19 cellular contexts compared by ENCODE assay signal in genomic region chr3:186081678-186082077, GRCh38. TPM values are rescaled to one million over a fixed set of nuclear protein-coding genes. Genes with fewer than 3 reads are reported as not detected.
DNase-seq lines count a peak whose midpoint lies in the region; ATAC-seq, FAIRE-seq and TF ChIP-seq lines count a peak whose summit lies in the region.
"Had no signal": no experiment of that assay in that cellular context is flagged by ENCODE, and none has a peak within 500 bp of the region (broad histone marks: within the 10 kb centered on the region; RNA-seq: fewer than 3 reads in every experiment).

No MANE protein-coding gene starts in this region.

- no peak overlapping the region for H3K9ac ChIP-seq in BLaER1
- H3K9ac ChIP-seq in H1 (replicated peaks in 1 of 4; ENCODE audit: extremely low read depth in 1 of 4, low read depth in 3 of 4, low read length in 3 of 4): no peak overlapping the region
- H3K9ac ChIP-seq in colonic mucosa (ENCODE audit: low read depth in 2 of 2, low read length in 2 of 2): no peak overlapping the region

- intact Hi-C loops in sigmoid colon (cut with DNase I) (no loop called here), colonic mucosa (cut with DNase I) (no loop called here)

- no peak overlapping the region for H3K4ac ChIP-seq in H1 (replicated peaks; ENCODE audit: insufficient read length, low read depth, low read length)

- H3K27me3 Mint-ChIP-seq in GM23338 (ENCODE audit: insufficient read depth, low read depth, poor library complexity): peaks cover 3% of the 10 kb centered on the region

- H3K4me2 ChIP-seq in BLaER1 (peak overlapping the region; percentile 57; the same call in 1 of the 2 replicates), GM23338 (peak overlapping the region; percentile 14), H1 (ENCODE audit: insufficient read depth in 1 of 2, low read depth in 2 of 2, low read length in 2 of 2) (no peak overlapping the region)

- POLR2A ChIA-PET in H1 (lab: Charles Lee; ENCODE audit: partially characterized antibody): interaction anchor here (0.9 to 3.6 kb wide), 7 partner anchors 10 to 702 kb away, joined by 3 to 15 read pairs (median 5); partner anchors contain the start of genes EIF4A2 and ETV5

- H3K9me3 ChIP-seq in BLaER1 (peaks cover 19% of the 10 kb centered on the region), H1 (ENCODE audit: insufficient read depth in 2 of 2, low read depth in 1 of 2, low read length in 1 of 2) (peaks cover 0 to under 1% of the 10 kb centered on the region in 2 experiments; a peak in 2 of 4 replicates), sigmoid colon (no peaks in the 10 kb centered on the region), colonic mucosa (no peaks in the 10 kb centered on the region)
- H3K9me3 ChIP-seq: Caco-2, HAP-1 had no signal

- WGBS in H1 (ENCODE audit: extremely low coverage in 1 of 2, insufficient coverage in 1 of 2, insufficient read length in 1 of 2, insufficient replicate concordance in 2 of 2, low coverage in 1 of 2, low lambda C conversion rate in 2 of 2, missing lambda C conversion rate in 1 of 2), 2 experiments: 91% methylated on average over 2 of the region's 2 CpGs; no CpG with 5 or more reads in 1 of the 2 experiments
- WGBS in sigmoid colon, 2 donors: 94 to 96% methylated on average over 2 of the region's 2 CpGs

- H3K79me2 ChIP-seq in GM23338 (replicated peaks; ENCODE audit: insufficient read depth) (peaks cover 26% of the 10 kb centered on the region), H1 (ENCODE audit: control insufficient read depth in 1 of 2, insufficient read depth in 2 of 2, low read length in 2 of 2) (no peaks in the 10 kb centered on the region)

- H3K18ac ChIP-seq in H1 (ENCODE audit: extremely low read depth, low read length): no peak overlapping the region

- H3K4me1 Mint-ChIP-seq in GM23338: peaks cover 68% of the 10 kb centered on the region
- H3K4me1 Mint-ChIP-seq: CD4-positive, CD25-positive, alpha-beta regulatory T cell had no signal

- in situ Hi-C loops in SK-MEL-5 (cut with HindIII; ENCODE audit: low pct_unique_long_range_greater_than_20kb, low sequenced_read_pairs): no loop called here

- no peak overlapping the region for H4K8ac ChIP-seq in H1 (ENCODE audit: extremely low read depth, insufficient read depth, low read length)

- peak overlapping the region; percentile 34; the same call in 1 of the 2 replicates for H3K27ac Mint-ChIP-seq in GM23338
- H3K27ac Mint-ChIP-seq: CD4-positive, CD25-positive, alpha-beta regulatory T cell; CD8-positive, alpha-beta T cell; HFFc6 had no signal

- H3F3A ChIP-seq in GM23338 (replicated peaks; ENCODE audit: low read depth): no peaks in the 10 kb centered on the region

- no peaks in the 10 kb centered on the region for H3K23me2 ChIP-seq in H1 (ENCODE audit: low read depth, low read length)

- CTCF ChIA-PET in H1 (lab: Charles Lee; ENCODE audit: partially characterized antibody): interaction anchor here (0.7 to 1.9 kb wide), 8 partner anchors 11 to 195 kb away, joined by 3 to 6 read pairs (median 3); no protein-coding TSS in a partner anchor

- peaks cover 43% of the 10 kb centered on the region for H3K36me3 Mint-ChIP-seq in GM23338 (ENCODE audit: low read depth)
- H3K36me3 Mint-ChIP-seq: CD4-positive, CD25-positive, alpha-beta regulatory T cell; CD8-positive, alpha-beta T cell had no signal

- peaks cover 44% of the 10 kb centered on the region for H3K4me1 ChIP-seq in BLaER1
- peaks cover 73% of the 10 kb centered on the region for H3K4me1 ChIP-seq in GM23338 (ENCODE audit: insufficient read depth)
- H3K4me1 ChIP-seq in H1 (replicated peaks in 1 of 4; ENCODE audit: control insufficient read depth in 3 of 4, insufficient read depth in 4 of 4, low read length in 3 of 4): peaks cover 4 to 16% (median 16%) of the 10 kb centered on the region in 4 experiments; a peak in 6 of 7 replicates
- no peaks in the 10 kb centered on the region for H3K4me1 ChIP-seq in sigmoid colon
- no peaks in the 10 kb centered on the region for H3K4me1 ChIP-seq in colonic mucosa
- H3K4me1 ChIP-seq: Caco-2 had no signal

- no peak overlapping the region for H4K91ac ChIP-seq in H1 (replicated peaks; ENCODE audit: insufficient read length, low read length)

- H3K4me3 ChIP-seq in BLaER1 (no peak overlapping the region), GM23338 (no peak overlapping the region), H1 (ENCODE audit: extremely low read depth in 1 of 4, insufficient read depth in 2 of 4, low read depth in 3 of 4, low read length in 4 of 4) (no peak overlapping the region; a peak in 1 of 8 replicates), sigmoid colon (no peak overlapping the region), colonic mucosa (no peak overlapping the region)
- H3K4me3 ChIP-seq: HAP-1 had no signal

- TF ChIP-seq POLR2A in H1 (IDR thresholded peaks at IDR 0.05; ENCODE audit: control extremely low read depth in 1 of 2, low read depth in 2 of 2, low read length in 2 of 2) (no peak), sigmoid colon (IDR thresholded peaks at IDR 0.05) (no peak)

- H3K14ac ChIP-seq in H1 (ENCODE audit: insufficient read length): no peak overlapping the region

- no peak for FAIRE-seq in H1 (lab: Jason Lieb, UNC)
- FAIRE-seq: GM12891, GM18507 had no signal

- H2BK15ac ChIP-seq in H1 (ENCODE audit: low read length): no peak overlapping the region

- H2BK20ac ChIP-seq in H1 (ENCODE audit: low read length): no peak overlapping the region

- no peak overlapping the region for H3K4me3 Mint-ChIP-seq in GM23338
- H3K4me3 Mint-ChIP-seq: CD4-positive, CD25-positive, alpha-beta regulatory T cell; CD8-positive, alpha-beta T cell; HFFc6 had no signal

- no peak overlapping the region for H4K5ac ChIP-seq in H1 (ENCODE audit: insufficient read length, low read depth, low read length)

- no peak for TF ChIP-seq EP300 in H1 (IDR thresholded peaks at IDR 0.05; ENCODE audit: borderline replicate concordance in 1 of 2, low read depth in 2 of 2, low read length in 2 of 2)
- no peak for TF ChIP-seq EP300 in sigmoid colon (IDR thresholded peaks at IDR 0.05)

- TF ChIP-seq RAD21 in H1 (IDR thresholded peaks at IDR 0.05 in 1 of 2, conservative IDR thresholded peaks at IDR 0.05 in 1 of 2; ENCODE audit: low read depth in 2 of 2, low read length in 2 of 2): no peak

- H2AK5ac ChIP-seq in H1 (ENCODE audit: low read depth, low read length): no peak overlapping the region

- H3K27ac ChIP-seq in BLaER1: no peak overlapping the region
- peak overlapping the region; percentile 93 for H3K27ac ChIP-seq in GM23338 (ENCODE audit: low read depth)
- H3K27ac ChIP-seq in H1 (ENCODE audit: low read depth, low read length): no peak overlapping the region
- H3K27ac ChIP-seq in sigmoid colon: no peak overlapping the region
- H3K27ac ChIP-seq in colonic mucosa: no peak overlapping the region
- H3K27ac ChIP-seq: C4-2B had no signal

- no peaks in the 10 kb centered on the region for H3K27me3 ChIP-seq in BLaER1
- no peaks in the 10 kb centered on the region for H3K27me3 ChIP-seq in GM23338 (ENCODE audit: insufficient read depth)
- no peaks in the 10 kb centered on the region for H3K27me3 ChIP-seq in H1 (replicated peaks in 1 of 4; ENCODE audit: control insufficient read depth in 3 of 4, extremely low read depth in 1 of 4, insufficient read depth in 3 of 4, low read length in 3 of 4)
- H3K27me3 ChIP-seq in sigmoid colon: no peaks in the 10 kb centered on the region
- H3K27me3 ChIP-seq in colonic mucosa: no peaks in the 10 kb centered on the region

- H3K56ac ChIP-seq in H1 (replicated peaks; ENCODE audit: insufficient read length, low read depth, low read length): no peak overlapping the region

- DNase-seq in GM23338 (ENCODE audit: low spot score) (no peak), SK-MEL-5 (ENCODE audit: low read depth, low spot score) (peak; percentile 74), H1 (ENCODE audit: low read depth in 1 of 2, low spot score in 2 of 2) (no peak), DMS153 treated with DMSO at 0.1 percent for 48 hours (lab: John Stamatoyannopoulos, UW; ENCODE audit: unreplicated experiment) (no peak), sigmoid colon (no peak), cerebellar nuclear complex (lab: John Stamatoyannopoulos, UW) (no peak), colonic mucosa (no peak)
- DNase-seq: Caco-2; CD4-positive, CD25-positive, alpha-beta regulatory T cell; CD8-positive, alpha-beta T cell; DMS53; DMS79 treated with DMSO at 0.1 percent for 48 hours; GF-D8; HFFc6 had no signal

- no peak overlapping the region for H3K23ac ChIP-seq in H1 (ENCODE audit: insufficient read length)

- no peak for TF ChIP-seq CTCF in GM23338 (conservative IDR thresholded peaks at IDR 0.05; ENCODE audit: low read depth in 2 of 2)
- no peak for TF ChIP-seq CTCF in H1 (IDR thresholded peaks at IDR 0.05; ENCODE audit: control extremely low read depth in 1 of 3, insufficient read depth in 1 of 3, low read depth in 1 of 3, low read length in 3 of 3)
- no peak for TF ChIP-seq CTCF in sigmoid colon (IDR thresholded peaks at IDR 0.05)
- no peak for TF ChIP-seq CTCF in colonic mucosa (IDR thresholded peaks at IDR 0.05)

- peaks cover 5% of the 10 kb centered on the region; the same call in 2 of the 3 replicates for H3K9me3 Mint-ChIP-seq in GM23338
- H3K9me3 Mint-ChIP-seq: CD4-positive, CD25-positive, alpha-beta regulatory T cell; CD8-positive, alpha-beta T cell; HFFc6 had no signal

- H3K9me2 ChIP-seq in GM23338 (ENCODE audit: insufficient read depth): no peaks in the 10 kb centered on the region

- H4K20me1 ChIP-seq in BLaER1 (peaks cover 46% of the 10 kb centered on the region), GM23338 (replicated peaks; ENCODE audit: insufficient read depth) (no peaks in the 10 kb centered on the region), H1 (replicated peaks in 1 of 2; ENCODE audit: control insufficient read depth in 1 of 2, insufficient read depth in 2 of 2, low read length in 2 of 2) (no peaks in the 10 kb centered on the region)

- H3K79me1 ChIP-seq in H1 (ENCODE audit: low read depth, low read length): no peaks in the 10 kb centered on the region

- no peak overlapping the region for H2AFZ ChIP-seq in GM23338
- no peak overlapping the region for H2AFZ ChIP-seq in H1 (ENCODE audit: low read length)

- H2BK12ac ChIP-seq in H1 (ENCODE audit: low read depth, low read length): no peak overlapping the region; the same call in 1 of the 2 replicates

- no peak overlapping the region for H2BK120ac ChIP-seq in H1 (replicated peaks; ENCODE audit: low read depth, low read length)

- no peak for ATAC-seq in GM23338
- ATAC-seq: CD8-positive, alpha-beta T cell had no signal

- no peak overlapping the region for H2BK5ac ChIP-seq in H1 (ENCODE audit: low read depth, low read length)

- H3K36me3 ChIP-seq in BLaER1 (peaks cover 99% of the 10 kb centered on the region), GM23338 (ENCODE audit: insufficient read depth) (peaks cover 2% of the 10 kb centered on the region; the same call in 1 of the 2 replicates), H1 (ENCODE audit: control insufficient read depth in 2 of 4, insufficient read depth in 4 of 4, low read length in 3 of 4) (peaks cover 0 to 5% (median 0%) of the 10 kb centered on the region in 4 experiments; a peak in 3 of 8 replicates), sigmoid colon (peaks cover 0 to 6% (median 0%) of the 10 kb centered on the region in 4 donors), colonic mucosa (no peaks in the 10 kb centered on the region)
- H3K36me3 ChIP-seq: HAP-1 had no signal

RNA-seq across cellular contexts. Expression of gene ETV5, which starts 27.2 kb away (rescaled TPM):
- total RNA-seq in GM23338 (2014; rRNA removed; shearing (Covaris generic)): 48.4 and 57.1 TPM in 2 replicates
- polyA plus RNA-seq in GM23338 (2016; fragmentation: Nextera tagmentation; extraction: Ambion mirVana) (32.2 and 33.5 TPM in 2 replicates), H1 (2011; rRNA removed) (11.8 and 13.1 TPM in 2 replicates), sigmoid colon (1 to 10 TPM; 2.3 to 8.4 (median 6.0) TPM)
- total RNA-seq in SK-MEL-5 (2014; rRNA removed; shearing (Covaris generic)): 167 and 177 TPM in 2 replicates
- 125 and 153 TPM in 2 replicates for polyA plus RNA-seq in SK-MEL-5 (2015; cell fraction: cytosol; rRNA removed)
- polyA plus RNA-seq in SK-MEL-5 (2015; cell fraction: nucleus; rRNA removed): 53.2 and 86.5 TPM in 2 replicates
- total RNA-seq in H1 (2021; fragmentation: NEBNext Ultra II Directional; extraction: Animal tissue kit (Norgen Biotek cat#: 25700)): 31.9 and 36.9 TPM in 2 replicates
- 9.3 TPM for polyA plus RNA-seq in H1 (2011; cell fraction: cytosol; rRNA removed)
- 13.9 TPM for polyA plus RNA-seq in H1 (2011; cell fraction: nucleus; rRNA removed)
- polyA plus RNA-seq in H1 (2012, experiment 1 of 2): 16.4 to 19.6 TPM (median 18.1 TPM) in 4 replicates
- polyA plus RNA-seq in H1 (2012, experiment 2 of 2): 31.3 TPM
- 24.7 TPM for polyA plus RNA-seq in H1 (2013, experiment 1 of 2)
- polyA plus RNA-seq in H1 (2013, experiment 2 of 2): 25.7 TPM
- polyA minus RNA-seq in H1 (2011; rRNA and poly(A)+ RNA removed): 35.6 and 42.7 TPM in 2 replicates
- polyA minus RNA-seq in H1 (2011; cell fraction: cytosol; rRNA and poly(A)+ RNA removed): 26.0 TPM
- polyA minus RNA-seq in H1 (2011; cell fraction: nucleus; rRNA and poly(A)+ RNA removed): 17.8 TPM
- total RNA-seq in sigmoid colon (1 to 10 TPM; 5.8 to 7.8 (median 6.9) TPM), colonic mucosa (1 to 10 TPM; 3.1 TPM)
- total RNA-seq: CD4-positive, CD25-positive, alpha-beta regulatory T cell had no signal

Comparison
In these comparisons a context has a peak if more than half of its experiments do, and no peak if none do; other contexts are left out.
1. H3K4me2 ChIP-seq: peak in BLaER1 (single experiment) and GM23338 (single experiment); none in H1 (0 of 2).